Comparison of ENCODE assay signal across 14 cellular contexts in the genomic region with DNA sequence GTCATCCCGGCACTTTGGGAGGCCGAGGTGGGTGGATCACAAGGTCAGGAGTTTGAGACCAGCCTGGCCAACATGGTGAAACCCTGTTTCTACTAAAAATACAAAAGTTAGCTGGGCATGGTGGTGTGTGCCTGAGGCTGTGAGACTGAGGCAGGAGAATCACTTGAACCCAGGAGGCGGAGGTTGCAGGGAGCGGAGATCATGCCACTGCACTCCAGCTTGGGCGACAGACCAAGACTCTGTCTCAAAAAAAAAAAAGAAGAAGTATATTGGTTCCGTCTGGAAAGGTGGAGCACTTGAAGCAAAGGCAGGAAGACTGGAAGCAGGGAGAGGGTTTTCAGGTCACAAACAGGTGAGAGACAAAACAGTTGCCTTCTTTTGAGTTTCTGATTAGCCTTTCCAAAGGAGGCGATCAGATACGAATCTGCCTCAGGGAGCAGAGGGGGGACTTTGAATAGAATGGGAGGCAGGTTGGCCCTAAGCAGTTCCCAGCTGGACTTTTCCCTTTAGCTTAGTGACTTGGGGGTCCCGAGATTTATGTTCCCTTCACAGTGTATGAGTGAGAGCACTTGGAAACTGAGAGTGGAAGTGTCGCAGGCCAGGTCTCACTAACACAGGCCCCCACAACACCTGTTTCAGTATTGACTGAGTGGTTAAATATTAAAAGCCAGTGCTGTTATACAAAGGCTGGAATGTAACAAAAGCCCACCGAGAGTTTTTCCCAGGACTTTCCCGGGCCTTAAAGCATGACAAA. TPM values are rescaled to one million over a fixed set of nuclear protein-coding genes. Genes with fewer than 3 reads are reported as not detected.
A peak's percentile ranks its signal among the peaks of the same experiment; 100 is the strongest.
DNase-seq lines count a peak whose midpoint lies in the region; ATAC-seq and TF ChIP-seq lines count a peak whose summit lies in the region.
"Not testable (repeated sequence)": the region's sequence is repeated elsewhere in the genome, so short reads cannot be mapped to it uniquely, and the experiment has no call there.
"Had no signal": no experiment of that assay in that cellular context is flagged by ENCODE, and none has a peak within 500 bp of the region (broad histone marks: within the 10 kb centered on the region; RNA-seq: fewer than 3 reads in every experiment).

No MANE protein-coding gene starts in this region.

- peak; percentile 68 for ATAC-seq in GM19438 (IDR thresholded peaks at IDR 0.05; ENCODE audit: low read depth, unreplicated experiment)
- ATAC-seq in HG02678 (IDR thresholded peaks at IDR 0.05; ENCODE audit: unreplicated experiment): peak; percentile 77
- peak; percentile 69 for ATAC-seq in HG03432 (IDR thresholded peaks at IDR 0.05; ENCODE audit: unreplicated experiment)
- ATAC-seq in WTC11: peak; percentile 84

- H3K27me3 Mint-ChIP-seq in WTC11 (ENCODE audit: low read depth); nephron progenitor cell (ENCODE audit: low read depth, poor library complexity): not testable (repeated sequence)

- not testable (repeated sequence) for H3K36me3 ChIP-seq in ES-I3 (ENCODE audit: insufficient read depth, low read length)

- TF ChIP-seq CTCF in WTC11 (IDR thresholded peaks at IDR 0.05); nephron progenitor cell (IDR thresholded peaks at IDR 0.05): not testable (repeated sequence)

- H3K4me3 Mint-ChIP-seq in WTC11: peak overlapping the region; percentile 40; the same call in 1 of the 2 replicates
- not testable (repeated sequence) for H3K4me3 Mint-ChIP-seq in nephron progenitor cell

- H3K9ac ChIP-seq in ES-I3 (ENCODE audit: low read depth, low read length): peak overlapping the region; percentile 10; the same call in 1 of the 2 replicates

- not testable (repeated sequence) for H3K9me3 Mint-ChIP-seq in WTC11, nephron progenitor cell

- CTCF ChIA-PET in WTC11 (lab: Charles Lee): not testable (repeated sequence)

- not testable (repeated sequence) for H3K36me3 Mint-ChIP-seq in WTC11; nephron progenitor cell (ENCODE audit: low read depth)

- H3K4me1 Mint-ChIP-seq in WTC11: peaks cover 79% of the 10 kb centered on the region
- peaks cover 47% of the 10 kb centered on the region for H3K4me1 Mint-ChIP-seq in nephron progenitor cell

- H3K27ac Mint-ChIP-seq in WTC11 (peak overlapping the region; percentile 98), nephron progenitor cell (peak overlapping the region; percentile 55)

- POLR2A ChIA-PET in WTC11 (lab: Charles Lee): not testable (repeated sequence)

- peaks cover 41% of the 10 kb centered on the region for H3K4me1 ChIP-seq in ES-I3 (ENCODE audit: insufficient read depth, low read length)

- not testable (repeated sequence) for H3K9me3 ChIP-seq in ES-I3 (ENCODE audit: control insufficient read depth, insufficient read depth, low read length)

- DNase-seq in WTC11 (ENCODE audit: low spot score); nephron progenitor cell: not testable (repeated sequence)
- peak; percentile 52 for DNase-seq in iPS-NIHi7 (ENCODE audit: extremely low spot score)

RNA-seq across cellular contexts. Expression of a gene that starts 28.8 kb away (rescaled TPM):
- 0.78 to 1.0 TPM (median 1.0 TPM) in 3 replicates for total RNA-seq in WTC11 (2021)
- total RNA-seq: activated CD4-positive, alpha-beta T cell treated with anti-CD3 and anti-CD28 coated beads, Interleukin-2, amount 10 ng/mL, durations not matched to agents 24 days and 14 days; activated CD8-positive, alpha-beta memory T cell treated with anti-CD3 and anti-CD28 coated beads for 36 hours; activated naive CD8-positive, alpha-beta T cell treated with anti-CD3 and anti-CD28 coated beads for 36 hours; cardiac muscle cell; CD8-positive, alpha-beta memory T cell; epithelial cell of proximal tubule; HT1080 had no signal

RNA-seq across cellular contexts. Expression of a gene that starts 48.1 kb away (rescaled TPM):
- 47.6 to 53.6 TPM (median 52.8 TPM) in 3 replicates for total RNA-seq in WTC11 (2021)
- total RNA-seq: activated CD4-positive, alpha-beta T cell treated with anti-CD3 and anti-CD28 coated beads, Interleukin-2, amount 10 ng/mL, durations not matched to agents 24 days and 14 days; activated CD8-positive, alpha-beta memory T cell treated with anti-CD3 and anti-CD28 coated beads for 36 hours; activated naive CD8-positive, alpha-beta T cell treated with anti-CD3 and anti-CD28 coated beads for 36 hours; CD8-positive, alpha-beta memory T cell; HT1080 had no signal
